ENCODE assay signal across 16 cellular contexts in the genomic region with DNA sequence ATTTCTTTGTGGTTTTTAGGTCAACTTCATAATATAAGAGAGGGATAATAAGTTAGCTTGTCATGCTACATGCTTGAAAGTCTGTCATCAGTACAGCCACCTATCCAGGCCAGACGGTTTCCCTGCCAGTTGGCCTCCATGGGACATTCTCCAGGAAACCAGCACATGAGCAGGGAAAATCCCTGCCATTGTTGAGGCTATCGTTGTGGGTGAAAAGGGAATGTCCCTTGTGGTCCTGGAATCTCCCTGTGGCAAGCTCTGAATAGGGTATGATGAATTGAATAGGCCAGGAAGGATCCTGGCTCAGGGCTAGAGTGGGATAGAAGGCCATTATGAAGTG. TPM values are rescaled to one million over a fixed set of nuclear protein-coding genes. Genes with fewer than 3 reads are reported as not detected.
DNase-seq lines count a peak whose midpoint lies in the region; ATAC-seq, FAIRE-seq and TF ChIP-seq lines count a peak whose summit lies in the region.
"Had no signal": no experiment of that assay in that cellular context is flagged by ENCODE, and none has a peak within 500 bp of the region (broad histone marks: within the 10 kb centered on the region; RNA-seq: fewer than 3 reads in every experiment).

No MANE protein-coding gene starts in this region.

- no peak for FAIRE-seq in HepG2 (lab: Jason Lieb, UNC)

- no peaks in the 10 kb centered on the region for H3K4me1 Mint-ChIP-seq in activated T-helper 2 cell treated with anti-CD3 and anti-CD28 coated beads, Interferon-gamma antibody, Interleukin-2, Interleukin-4, amounts not matched to agents 10 μg/mL and 5 μg/mL and 100 μg/mL, durations not matched to agents 14 hours and 24 hours and 36 hours (ENCODE audit: low read depth)

- no peaks in the 10 kb centered on the region for H3K9me3 ChIP-seq in HepG2 (ENCODE audit: low read length)
- H3K9me3 ChIP-seq: Caco-2, ovary had no signal

- DNase-seq in ELF-1 (ENCODE audit: low read depth, low spot score) (peak; percentile 58), LHCN-M2 (ENCODE audit: low read depth) (peak; percentile 45), choroid plexus epithelial cell (ENCODE audit: low read depth) (peak; percentile 77), myocyte (ENCODE audit: low read depth) (peak; percentile 96), T-helper 9 cell (no peak), germinal center (ENCODE audit: low spot score) (no peak), HepG2 (ENCODE audit: low spot score) (no peak)
- no peak for DNase-seq in activated T-helper 2 cell treated with anti-CD3 and anti-CD28 coated beads, Interferon-gamma antibody, Interleukin-2, Interleukin-4, amounts not matched to agents 10 μg/mL and 5 μg/mL and 100 μg/mL, durations not matched to agents 14 hours and 24 hours and 36 hours (ENCODE audit: low spot score)
- DNase-seq: activated gamma-delta T cell treated with Interleukin-2 at 50 U/mL for 16 hours; Caco-2; effector memory CD8-positive, alpha-beta T cell; NCI-H1694; OCI-M1; ovary had no signal

- 80% methylated on average over 2 of the region's 2 CpGs for WGBS in HepG2 (ENCODE audit: low lambda C conversion rate)

- H3K27ac ChIP-seq in HepG2 (ENCODE audit: extremely low read length, insufficient read depth, low read length), result no peak overlapping the region
- H3K27ac ChIP-seq: HL-60, ovary, VCaP had no signal

- ATAC-seq in HepG2, result no peak
- ATAC-seq: effector memory CD8-positive, alpha-beta T cell had no signal

- no peak for TF ChIP-seq POLR2A in HepG2 (IDR thresholded peaks at IDR 0.05; ENCODE audit: insufficient read depth in 1 of 2, low read depth in 2 of 2, low read length in 2 of 2)

- H3K4me1 ChIP-seq in HepG2 (ENCODE audit: insufficient read depth, low read length), result no peaks in the 10 kb centered on the region

- H4K20me1 ChIP-seq in HepG2 (ENCODE audit: insufficient read depth, low read length), result no peaks in the 10 kb centered on the region

- no peak for TF ChIP-seq CTCF in choroid plexus epithelial cell (conservative IDR thresholded peaks at IDR 0.05; ENCODE audit: low read depth, low read length)
- no peak for TF ChIP-seq CTCF in HepG2 (CRISPR knock-in tag; IDR thresholded peaks at IDR 0.05)

- in situ Hi-C loops in HepG2 (cut with HindIII; ENCODE audit: extremely low pct_ligation_motif_present, low pct_unique_long_range_greater_than_20kb), result no loop called here

- BruUV-seq in HepG2 (replicated peaks; lab: Mats Ljungman, UMichigan), result no TSS peak

- H3K36me3 ChIP-seq in HepG2 (replicated peaks in 1 of 2; ENCODE audit: control insufficient read depth in 1 of 2, insufficient read depth in 2 of 2, low read length in 2 of 2), result 0 out of 5 replicates have a peak, but pooled peaks cover 1 to 6% of the 10 kb centered on the region in 2 experiments
- H3K36me3 ChIP-seq: ovary had no signal

- TF ChIP-seq EP300 in HepG2 (IDR thresholded peaks at IDR 0.05; ENCODE audit: low read depth in 2 of 2, low read length in 2 of 2) (no peak), HepG2 (CRISPR knock-in tag; IDR thresholded peaks at IDR 0.05; ENCODE audit: borderline replicate concordance) (no peak)

- H3K27ac Mint-ChIP-seq in activated T-helper 2 cell treated with anti-CD3 and anti-CD28 coated beads, Interferon-gamma antibody, Interleukin-2, Interleukin-4, amounts not matched to agents 10 μg/mL and 5 μg/mL and 100 μg/mL, durations not matched to agents 14 hours and 24 hours and 36 hours, result no peak overlapping the region
- H3K27ac Mint-ChIP-seq: effector memory CD8-positive, alpha-beta T cell had no signal

- TF ChIP-seq RAD21 in HepG2 (CRISPR knock-in tag; IDR thresholded peaks at IDR 0.05), result no peak

- POLR2A ChIA-PET in HepG2 (lab: Yijun Ruan, JAX), result no interaction called here

- no peaks in the 10 kb centered on the region for H3K36me3 Mint-ChIP-seq in activated T-helper 2 cell treated with anti-CD3 and anti-CD28 coated beads, Interferon-gamma antibody, Interleukin-2, Interleukin-4, amounts not matched to agents 10 μg/mL and 5 μg/mL and 100 μg/mL, durations not matched to agents 14 hours and 24 hours and 36 hours (ENCODE audit: low read depth)

- H3K79me2 ChIP-seq in HepG2 (ENCODE audit: insufficient read depth, low read length), result no peaks in the 10 kb centered on the region

- CTCF ChIA-PET in HepG2 (lab: Yijun Ruan, JAX; ENCODE audit: low intra/inter-chr PET ratio, low total read pairs), result no interaction called here

- H3K4me3 ChIP-seq in choroid plexus epithelial cell (ENCODE audit: low read depth, low read length) (no peak overlapping the region), HepG2 (replicated peaks in 1 of 3; ENCODE audit: insufficient read depth in 1 of 3, low read depth in 2 of 3, low read length in 3 of 3) (no peak overlapping the region)
- H3K4me3 ChIP-seq: ovary had no signal

- H2AFZ ChIP-seq in HepG2 (ENCODE audit: low read length), result no peak overlapping the region

- intact Hi-C loops in activated T-helper 2 cell treated with anti-CD3 and anti-CD28 coated beads, Interferon-gamma antibody, Interleukin-2, Interleukin-4, amounts not matched to agents 10 μg/mL and 5 μg/mL and 100 μg/mL, durations not matched to agents 14 hours and 24 hours and 36 hours (cut with micrococcal nuclease), result no loop called here
- intact Hi-C loops in HepG2 (cut with micrococcal nuclease; ENCODE audit: unreplicated experiment), result no loop called here

- H3K27me3 Mint-ChIP-seq in activated T-helper 2 cell treated with anti-CD3 and anti-CD28 coated beads, Interferon-gamma antibody, Interleukin-2, Interleukin-4, amounts not matched to agents 10 μg/mL and 5 μg/mL and 100 μg/mL, durations not matched to agents 14 hours and 24 hours and 36 hours (ENCODE audit: low read depth), result peaks cover under 1% of the 10 kb centered on the region

- no peaks in the 10 kb centered on the region for H3K9me3 Mint-ChIP-seq in activated T-helper 2 cell treated with anti-CD3 and anti-CD28 coated beads, Interferon-gamma antibody, Interleukin-2, Interleukin-4, amounts not matched to agents 10 μg/mL and 5 μg/mL and 100 μg/mL, durations not matched to agents 14 hours and 24 hours and 36 hours
- H3K9me3 Mint-ChIP-seq: effector memory CD8-positive, alpha-beta T cell had no signal

- no peak overlapping the region for H3K4me2 ChIP-seq in HepG2 (ENCODE audit: low read depth, low read length)

- H3K9ac ChIP-seq in HepG2 (ENCODE audit: insufficient read depth, low read depth, low read length), result no peak overlapping the region

- H3K4me3 Mint-ChIP-seq in activated T-helper 2 cell treated with anti-CD3 and anti-CD28 coated beads, Interferon-gamma antibody, Interleukin-2, Interleukin-4, amounts not matched to agents 10 μg/mL and 5 μg/mL and 100 μg/mL, durations not matched to agents 14 hours and 24 hours and 36 hours (ENCODE audit: low read depth), result no peak overlapping the region
- H3K4me3 Mint-ChIP-seq: effector memory CD8-positive, alpha-beta T cell had no signal

- H3K27me3 ChIP-seq in HepG2 (ENCODE audit: control insufficient read depth in 1 of 2, insufficient read depth in 2 of 2, low read length in 2 of 2), result no peaks in the 10 kb centered on the region
- H3K27me3 ChIP-seq: ovary had no signal

RNA-seq across cellular contexts. Expression of a gene that starts 12.2 kb away (rescaled TPM):
- total RNA-seq in LHCN-M2 (2014; rRNA removed), result 0.06 and 0.19 TPM in 2 replicates
- 0.04 TPM for polyA plus RNA-seq in LHCN-M2 (2012)
- not detected in 2 replicates for total RNA-seq in myocyte
- polyA plus RNA-seq in myocyte (2012), result 0.05 TPM
- 0.09 and 0.16 TPM in 2 replicates for total RNA-seq in activated T-helper 2 cell treated with anti-CD3 and anti-CD28 coated beads, Interferon-gamma antibody, Interleukin-2, Interleukin-4, amounts not matched to agents 10 μg/mL and 5 μg/mL and 100 μg/mL, durations not matched to agents 14 hours and 24 hours and 36 hours
- total RNA-seq in HepG2 (2016; rRNA removed; fragmentation: Illumina TruSeq; extraction: Trizol), result 6.3 and 9.9 TPM in 2 replicates
- total RNA-seq in HepG2 (2016; cell fraction: cytosol; rRNA removed; fragmentation: Illumina TruSeq; extraction: Trizol; ENCODE audit: low read depth), result 0.61 and 0.71 TPM in 2 replicates
- total RNA-seq in HepG2 (2016; cell fraction: insoluble cytoplasmic fraction; rRNA removed; fragmentation: Illumina TruSeq; extraction: Trizol), result 4.8 and 10.3 TPM in 2 replicates
- total RNA-seq in HepG2 (2016; cell fraction: membrane; rRNA removed; fragmentation: Illumina TruSeq; extraction: Trizol), result 1.6 and 1.9 TPM in 2 replicates
- total RNA-seq in HepG2 (2016; cell fraction: nucleus; rRNA removed; fragmentation: Illumina TruSeq; extraction: Trizol), result 10.2 and 11.2 TPM in 2 replicates
- polyA plus RNA-seq in HepG2 (2011; rRNA removed), result 23.0 TPM in 2 replicates
- 15.6 and 23.7 TPM in 2 replicates for polyA plus RNA-seq in HepG2 (2011; cell fraction: cytosol; rRNA removed)
- polyA plus RNA-seq in HepG2 (2011; cell fraction: nucleus; rRNA removed), result 3.3 and 3.7 TPM in 2 replicates
- polyA plus RNA-seq in HepG2 (2012), result 7.4 and 10.0 TPM in 2 replicates
- 0.38 and 0.44 TPM in 2 replicates for polyA plus RNA-seq in HepG2 (2016; cell fraction: cytosol; fragmentation: Illumina TruSeq; extraction: Trizol; ENCODE audit: low read depth)
- 4.3 and 4.4 TPM in 2 replicates for polyA plus RNA-seq in HepG2 (2016; cell fraction: insoluble cytoplasmic fraction; fragmentation: Illumina TruSeq; extraction: Trizol; ENCODE audit: low read depth)
- 0.86 and 1.0 TPM in 2 replicates for polyA plus RNA-seq in HepG2 (2016; cell fraction: membrane; fragmentation: Illumina TruSeq; extraction: Trizol; ENCODE audit: low read depth)
- 12.6 and 13.5 TPM in 2 replicates for polyA plus RNA-seq in HepG2 (2016; cell fraction: nucleus; fragmentation: Illumina TruSeq; extraction: Trizol; ENCODE audit: insufficient read depth, low read depth)
- polyA minus RNA-seq in HepG2 (2011; rRNA and poly(A)+ RNA removed; ENCODE audit: low replicate concordance), result 0.33 and 45.9 TPM in 2 replicates
- polyA minus RNA-seq in HepG2 (2011; cell fraction: cytosol; rRNA and poly(A)+ RNA removed), result 11.8 and 15.6 TPM in 2 replicates
- 5.0 and 9.2 TPM in 2 replicates for polyA minus RNA-seq in HepG2 (2011; cell fraction: nucleus; rRNA and poly(A)+ RNA removed)

RNA-seq across cellular contexts. Expression of a gene that starts 18.7 kb away (rescaled TPM):
- not detected in 2 replicates for total RNA-seq in LHCN-M2 (2014; rRNA removed)
- not detected for polyA plus RNA-seq in LHCN-M2 (2012)
- not detected in 2 replicates for total RNA-seq in myocyte
- polyA plus RNA-seq in myocyte (2012), result not detected
- 0.99 and 1.1 TPM in 2 replicates for total RNA-seq in activated T-helper 2 cell treated with anti-CD3 and anti-CD28 coated beads, Interferon-gamma antibody, Interleukin-2, Interleukin-4, amounts not matched to agents 10 μg/mL and 5 μg/mL and 100 μg/mL, durations not matched to agents 14 hours and 24 hours and 36 hours
- not detected in 2 replicates for total RNA-seq in HepG2 (2016; rRNA removed; fragmentation: Illumina TruSeq; extraction: Trizol)
- total RNA-seq in HepG2 (2016; cell fraction: cytosol; rRNA removed; fragmentation: Illumina TruSeq; extraction: Trizol; ENCODE audit: low read depth), result not detected in 2 replicates
- total RNA-seq in HepG2 (2016; cell fraction: insoluble cytoplasmic fraction; rRNA removed; fragmentation: Illumina TruSeq; extraction: Trizol), result not detected in 2 replicates
- not detected in 2 replicates for total RNA-seq in HepG2 (2016; cell fraction: membrane; rRNA removed; fragmentation: Illumina TruSeq; extraction: Trizol)
- not detected in 2 replicates for total RNA-seq in HepG2 (2016; cell fraction: nucleus; rRNA removed; fragmentation: Illumina TruSeq; extraction: Trizol)
- polyA plus RNA-seq in HepG2 (2011; rRNA removed), result 0.17 and 0.22 TPM in 2 replicates
- polyA plus RNA-seq in HepG2 (2011; cell fraction: cytosol; rRNA removed), result 0.08 and 0.20 TPM in 2 replicates
- 0.36 TPM in 1 of 2 replicates, not detected in the other for polyA plus RNA-seq in HepG2 (2011; cell fraction: nucleus; rRNA removed)
- polyA plus RNA-seq in HepG2 (2012), result 0.12 TPM in 1 of 2 replicates, not detected in the other
- not detected in 2 replicates for polyA plus RNA-seq in HepG2 (2016; cell fraction: cytosol; fragmentation: Illumina TruSeq; extraction: Trizol; ENCODE audit: low read depth)
- not detected in 2 replicates for polyA plus RNA-seq in HepG2 (2016; cell fraction: insoluble cytoplasmic fraction; fragmentation: Illumina TruSeq; extraction: Trizol; ENCODE audit: low read depth)
- polyA plus RNA-seq in HepG2 (2016; cell fraction: membrane; fragmentation: Illumina TruSeq; extraction: Trizol; ENCODE audit: low read depth), result not detected in 2 replicates
- not detected in 2 replicates for polyA plus RNA-seq in HepG2 (2016; cell fraction: nucleus; fragmentation: Illumina TruSeq; extraction: Trizol; ENCODE audit: insufficient read depth, low read depth)
- polyA minus RNA-seq in HepG2 (2011; rRNA and poly(A)+ RNA removed; ENCODE audit: low replicate concordance), result not detected in 2 replicates
- polyA minus RNA-seq in HepG2 (2011; cell fraction: cytosol; rRNA and poly(A)+ RNA removed), result not detected in 2 replicates
- polyA minus RNA-seq in HepG2 (2011; cell fraction: nucleus; rRNA and poly(A)+ RNA removed), result 1.1 TPM in 1 of 2 replicates, not detected in the other

Comparison
In these comparisons a context has a peak if more than half of its experiments do, and no peak if none do; other contexts are left out.
1. DNase-seq: peak in ELF-1 (single experiment), LHCN-M2 (single experiment), choroid plexus epithelial cell (single experiment) and myocyte (single experiment); none in T-helper 9 cell (single experiment), activated T-helper 2 cell treated with anti-CD3 and anti-CD28 coated beads, Interferon-gamma antibody, Interleukin-2, Interleukin-4, amounts not matched to agents 10 μg/mL and 5 μg/mL and 100 μg/mL, durations not matched to agents 14 hours and 24 hours and 36 hours (single experiment), germinal center (single experiment) and HepG2 (single experiment).